20 cellular contexts compared by ENCODE assay signal in genomic region chr17:76050226-76051070, GRCh38. TPM values are rescaled to one million over a fixed set of nuclear protein-coding genes. Genes with fewer than 3 reads are reported as not detected.
DNase-seq lines count a peak whose midpoint lies in the region; ATAC-seq, FAIRE-seq and TF ChIP-seq lines count a peak whose summit lies in the region.
"Had no signal": no experiment of that assay in that cellular context is flagged by ENCODE, and none has a peak within 500 bp of the region (broad histone marks: within the 10 kb centered on the region; RNA-seq: fewer than 3 reads in every experiment).

No MANE protein-coding gene starts in this region.

- H3K4me3 ChIP-seq in kidney (ENCODE audit: low read length in 2 of 2) = no peak overlapping the region
- no peak overlapping the region for H3K4me3 ChIP-seq in skin epidermis
- H3K4me3 ChIP-seq: A549, right lobe of liver, tibial nerve had no signal

- H3K4me1 ChIP-seq in kidney (ENCODE audit: control insufficient read depth in 1 of 2, insufficient read depth in 1 of 2, low read depth in 1 of 2, low read length in 2 of 2) = peaks cover 0 to 4% of the 10 kb centered on the region in 2 donors
- H3K4me1 ChIP-seq: right lobe of liver had no signal

- TF ChIP-seq CTCF in VCaP (conservative IDR thresholded peaks at IDR 0.05) = no peak
- TF ChIP-seq CTCF in kidney (IDR thresholded peaks at IDR 0.05; ENCODE audit: borderline replicate concordance, extremely low read depth, insufficient read depth) = no peak

- no peak for DNase-seq in activated T-cell treated with anti-CD3 and anti-CD28 coated beads, Interleukin-2, amount 50 U/mL, for 24 hours
- no peak for DNase-seq in activated T-cell treated with anti-CD3 and anti-CD28 coated beads, Interleukin-2, amount 50 U/mL, for 48 hours
- DNase-seq in kidney = peak; percentile 64
- no peak for DNase-seq in AG20443 (ENCODE audit: low spot score)
- DNase-seq: activated CD8-positive, alpha-beta memory T cell treated with anti-CD3 and anti-CD28 coated beads, Interleukin-2, amount 10 ng/mL, durations not matched to agents 7 days and 5 days; foreskin keratinocyte; HCEC 1CT; NCI-H69; right lobe of liver; stimulated activated CD4-positive, alpha-beta T cell treated with anti-CD3 and anti-CD28 coated beads, Interleukin-2, amount 100 ng/mL, for 48 hours; T-cell; WERI-Rb-1 had no signal

- ATAC-seq in HG03565 (IDR thresholded peaks at IDR 0.05; ENCODE audit: unreplicated experiment) (no peak), HG02610 (IDR thresholded peaks at IDR 0.05; ENCODE audit: unreplicated experiment) (no peak)
- ATAC-seq: A549; activated CD8-positive, alpha-beta memory T cell treated with anti-CD3 and anti-CD28 coated beads, Interleukin-2, amount 10 ng/mL, durations not matched to agents 7 days and 5 days; foreskin keratinocyte; right lobe of liver; T-cell had no signal

- H3K4me1 Mint-ChIP-seq in activated T-cell treated with anti-CD3 and anti-CD28 coated beads, Interleukin-2, amount 50 U/mL, for 24 hours (ENCODE audit: low read depth) = peaks cover 32% of the 10 kb centered on the region

- no peaks in the 10 kb centered on the region for H3K27me3 Mint-ChIP-seq in activated T-cell treated with anti-CD3 and anti-CD28 coated beads, Interleukin-2, amount 50 U/mL, for 24 hours
- H3K27me3 Mint-ChIP-seq: activated CD8-positive, alpha-beta memory T cell treated with anti-CD3 and anti-CD28 coated beads, Interleukin-2, amount 10 ng/mL, durations not matched to agents 7 days and 5 days; T-cell had no signal

- no peaks in the 10 kb centered on the region for H3K9me3 Mint-ChIP-seq in activated T-cell treated with anti-CD3 and anti-CD28 coated beads, Interleukin-2, amount 50 U/mL, for 24 hours
- H3K9me3 Mint-ChIP-seq: T-cell had no signal

- H3K9ac ChIP-seq in kidney (ENCODE audit: low read length in 2 of 2) = no peak overlapping the region

- H3K36me3 Mint-ChIP-seq in activated T-cell treated with anti-CD3 and anti-CD28 coated beads, Interleukin-2, amount 50 U/mL, for 24 hours (ENCODE audit: low read depth) = peaks cover 89% of the 10 kb centered on the region

- FAIRE-seq in kidney (lab: Jason Lieb, UNC) = no peak
- FAIRE-seq: A549 had no signal

- H3K36me3 ChIP-seq in kidney (ENCODE audit: control insufficient read depth in 1 of 2, insufficient read depth in 2 of 2, low read length in 2 of 2) = peaks cover 29 to 41% of the 10 kb centered on the region in 2 donors

- no peaks in the 10 kb centered on the region for H3K9me3 ChIP-seq in kidney (ENCODE audit: control insufficient read depth in 1 of 2, low read length in 2 of 2)
- H3K9me3 ChIP-seq: A549, neutrophil, right lobe of liver, tibial nerve had no signal

- intact Hi-C loops in kidney (cut with DNase I) = no loop called here

- peak overlapping the region; percentile 4 for H3K27ac Mint-ChIP-seq in activated T-cell treated with anti-CD3 and anti-CD28 coated beads, Interleukin-2, amount 50 U/mL, for 24 hours
- H3K27ac Mint-ChIP-seq: activated CD8-positive, alpha-beta memory T cell treated with anti-CD3 and anti-CD28 coated beads, Interleukin-2, amount 10 ng/mL, durations not matched to agents 7 days and 5 days had no signal

- no peak overlapping the region for H3K4me3 Mint-ChIP-seq in activated T-cell treated with anti-CD3 and anti-CD28 coated beads, Interleukin-2, amount 50 U/mL, for 24 hours
- H3K4me3 Mint-ChIP-seq: activated CD8-positive, alpha-beta memory T cell treated with anti-CD3 and anti-CD28 coated beads, Interleukin-2, amount 10 ng/mL, durations not matched to agents 7 days and 5 days; T-cell had no signal

- H3K27ac ChIP-seq in VCaP = peak overlapping the region; percentile 74
- peak overlapping the region in 1 of 2 donors; percentile 37 for H3K27ac ChIP-seq in kidney (ENCODE audit: low read depth in 2 of 2, low read length in 2 of 2)
- H3K27ac ChIP-seq in skin epidermis = peak overlapping the region in 11 of 21 experiments; percentile 5 to 67 (median 31)
- H3K27ac ChIP-seq: A549, foreskin keratinocyte, neutrophil, right lobe of liver, tibial nerve, WERI-Rb-1 had no signal

RNA-seq across cellular contexts. Expression of gene SRP68, which starts 21.9 kb away (rescaled TPM):
- total RNA-seq in kidney = 68.1 TPM
- 52.7 TPM for polyA plus RNA-seq in kidney (ENCODE audit: insufficient read depth, low read depth, low replicate concordance)

RNA-seq across cellular contexts. Expression of gene EVPL, which starts 23.3 kb away (rescaled TPM):
- total RNA-seq in kidney = 23.5 TPM
- 11.1 TPM for polyA plus RNA-seq in kidney (ENCODE audit: insufficient read depth, low read depth, low replicate concordance)
- total RNA-seq: M059J had no signal

RNA-seq across cellular contexts. Expression of gene GALR2, which starts 24.1 kb away (rescaled TPM):
- total RNA-seq in kidney = not detected
- not detected for polyA plus RNA-seq in kidney (ENCODE audit: insufficient read depth, low read depth, low replicate concordance)
- total RNA-seq: tibial nerve had no signal

RNA-seq across cellular contexts. Expression of gene ZACN, which starts 28.5 kb away (rescaled TPM):
- 0.22 TPM for total RNA-seq in kidney
- not detected for polyA plus RNA-seq in kidney (ENCODE audit: insufficient read depth, low read depth, low replicate concordance)
- total RNA-seq: foreskin keratinocyte, right lobe of liver, tibial nerve had no signal

RNA-seq across cellular contexts. Expression of gene CDK3, which starts 49.8 kb away (rescaled TPM):
- total RNA-seq in kidney = 7.1 TPM
- polyA plus RNA-seq in kidney (ENCODE audit: insufficient read depth, low read depth, low replicate concordance) = 7.4 TPM
